8 cellular contexts compared by ENCODE assay signal in genomic region chrX:123961268-123962005, GRCh38. TPM values are rescaled to one million over a fixed set of nuclear protein-coding genes. Genes with fewer than 3 reads are reported as not detected.
DNase-seq lines count a peak whose midpoint lies in the region; ATAC-seq and TF ChIP-seq lines count a peak whose summit lies in the region.

Gene STAG2, plus strand, starts transcription at chrX:123961706. Its CDS starts 60,922 bp downstream, at chrX:124022628.

- peaks cover 21% of the 10 kb centered on the region for H3F3A ChIP-seq in neural progenitor cell (ENCODE audit: low read depth)

- peaks cover 0 to 23% (median 0%) of the 10 kb centered on the region in 3 donors for H3K4me1 ChIP-seq in gastroesophageal sphincter
- peaks cover 17% of the 10 kb centered on the region for H3K4me1 ChIP-seq in neural progenitor cell

- no peaks in the 10 kb centered on the region for H3K36me3 ChIP-seq in gastroesophageal sphincter
- no peaks in the 10 kb centered on the region for H3K36me3 ChIP-seq in neural progenitor cell

- no peaks in the 10 kb centered on the region for H3K9me3 Mint-ChIP-seq in activated naive CD4-positive, alpha-beta T cell treated with anti-CD3 and anti-CD28 coated beads, Interleukin-2, amount 50 U/mL, for 72 hours
- peaks cover 6% of the 10 kb centered on the region for H3K9me3 Mint-ChIP-seq in neural progenitor cell

- H3K4me3 ChIP-seq in gastroesophageal sphincter (peak within 1 kb of the TSS; percentile 78 to 99), neural progenitor cell (peak within 1 kb of the TSS; percentile 90)

- peak within 1 kb of the TSS; percentile 95 to 100 (median 96) for H3K27ac ChIP-seq in gastroesophageal sphincter
- H3K27ac ChIP-seq in neural progenitor cell, result peak within 1 kb of the TSS; percentile 100
- H3K27ac ChIP-seq in temporal lobe (ENCODE audit: low read depth, low read length), result peak within 1 kb of the TSS; percentile 98

- H3K9ac ChIP-seq in neural progenitor cell, result peak within 1 kb of the TSS; percentile 98

- peaks cover 29% of the 10 kb centered on the region for H3K4me1 Mint-ChIP-seq in neural progenitor cell

- H3K4me3 Mint-ChIP-seq in neural progenitor cell, result peak within 1 kb of the TSS; percentile 93

- no peaks in the 10 kb centered on the region for H3K9me3 ChIP-seq in gastroesophageal sphincter
- no peaks in the 10 kb centered on the region for H3K9me3 ChIP-seq in neural progenitor cell (ENCODE audit: low read depth)

- H3K36me3 Mint-ChIP-seq in activated naive CD4-positive, alpha-beta T cell treated with anti-CD3 and anti-CD28 coated beads, Interleukin-2, amount 50 U/mL, for 72 hours, result peaks cover 11 to 25% of the 10 kb centered on the region in 2 donors
- H3K36me3 Mint-ChIP-seq in neural progenitor cell, result peaks cover 7% of the 10 kb centered on the region

- peak; percentile 60 for DNase-seq in GM04504 (ENCODE audit: low read depth)
- peak; percentile 44 for DNase-seq in NCI-H128 (lab: John Stamatoyannopoulos, UW; ENCODE audit: unreplicated experiment)
- peak; percentile 43 for DNase-seq in SKM-1 (lab: John Stamatoyannopoulos, UW; ENCODE audit: unreplicated experiment)
- peak; percentile 55 to 59 for DNase-seq in activated naive CD4-positive, alpha-beta T cell treated with anti-CD3 and anti-CD28 coated beads, Interleukin-2, amount 50 U/mL, for 72 hours (ENCODE audit: low spot score in 2 of 2)
- peak; percentile 88 for DNase-seq in neural progenitor cell (ENCODE audit: low spot score)

- peaks cover 7% of the 10 kb centered on the region for H3K27me3 Mint-ChIP-seq in neural progenitor cell (ENCODE audit: insufficient read depth, low read depth)

- peak within 1 kb of the TSS; percentile 82 for H3K4me2 ChIP-seq in neural progenitor cell

- TF ChIP-seq CTCF in gastroesophageal sphincter (IDR thresholded peaks at IDR 0.05) (no peak), neural progenitor cell (IDR thresholded peaks at IDR 0.05) (no peak)

- TF ChIP-seq POLR2A in gastroesophageal sphincter (IDR thresholded peaks at IDR 0.05), result no peak

- H3K27ac Mint-ChIP-seq in activated naive CD4-positive, alpha-beta T cell treated with anti-CD3 and anti-CD28 coated beads, Interleukin-2, amount 50 U/mL, for 72 hours, result peak within 1 kb of the TSS; percentile 99
- peak within 1 kb of the TSS; percentile 100 for H3K27ac Mint-ChIP-seq in neural progenitor cell

- 0 to 40% methylated on average over 1 to 5 of the region's 38 CpGs for WGBS in gastroesophageal sphincter (ENCODE audit: low coverage in 1 of 2), 2 donors

- peak; percentile 16 to 24 for ATAC-seq in activated naive CD4-positive, alpha-beta T cell treated with anti-CD3 and anti-CD28 coated beads, Interleukin-2, amount 50 U/mL, for 72 hours
- ATAC-seq in gastroesophageal sphincter (peak; percentile 53), GM19395 (IDR thresholded peaks at IDR 0.05; ENCODE audit: unreplicated experiment) (no peak)

- no peaks in the 10 kb centered on the region for H3K27me3 ChIP-seq in gastroesophageal sphincter
- H3K27me3 ChIP-seq in neural progenitor cell, result no peaks in the 10 kb centered on the region

- no peak within 1 kb of the TSS for H2AFZ ChIP-seq in neural progenitor cell (replicated peaks)

- TF ChIP-seq EP300 in gastroesophageal sphincter (IDR thresholded peaks at IDR 0.05), result no peak

- H3K79me2 ChIP-seq in neural progenitor cell (ENCODE audit: low read depth), result peaks cover 75% of the 10 kb centered on the region

- H4K20me1 ChIP-seq in neural progenitor cell (ENCODE audit: low read depth), result peaks cover 33% of the 10 kb centered on the region

RNA-seq across cellular contexts. Expression of gene STAG2, which starts in this region (rescaled TPM):
- 10 to 100 TPM; 81.9 to 95.2 TPM for total RNA-seq in activated naive CD4-positive, alpha-beta T cell treated with anti-CD3 and anti-CD28 coated beads, Interleukin-2, amount 50 U/mL, for 72 hours
- 100 to 1,000 TPM in 1 of 4 donors, 10 to 100 TPM in 3; 79.2 to 131 (median 88.3) TPM for total RNA-seq in gastroesophageal sphincter
- 102 and 132 TPM in 2 replicates for total RNA-seq in neural progenitor cell (ENCODE audit: low replicate concordance)
- 101 TPM for total RNA-seq in temporal lobe
